8 cellular contexts compared by ENCODE assay signal in genomic region chr1:234398849-234399381, GRCh38. TPM values are rescaled to one million over a fixed set of nuclear protein-coding genes. Genes with fewer than 3 reads are reported as not detected.
DNase-seq lines count a peak whose midpoint lies in the region; ATAC-seq and TF ChIP-seq lines count a peak whose summit lies in the region.

No MANE protein-coding gene starts in this region.

- H3K27me3 ChIP-seq in brain microvascular endothelial cell (replicated peaks) (no peaks in the 10 kb centered on the region), right cardiac atrium (ENCODE audit: control insufficient read depth, insufficient read depth) (no peaks in the 10 kb centered on the region)

- TF ChIP-seq CTCF in AG09309 (IDR thresholded peaks at IDR 0.05; ENCODE audit: control insufficient read depth, insufficient read depth, low read depth, low read length, missing control alignments) (no peak), mesothelial cell of epicardium (IDR thresholded peaks at IDR 0.05; ENCODE audit: unreplicated experiment) (no peak), brain microvascular endothelial cell (IDR thresholded peaks at IDR 0.05; ENCODE audit: low read depth, low read length, missing control alignments) (no peak)

- intact Hi-C loops in right cardiac atrium (cut with DNase I), result no loop called here

- no peaks in the 10 kb centered on the region for H3K27me3 Mint-ChIP-seq in central memory CD8-positive, alpha-beta T cell
- no peaks in the 10 kb centered on the region for H3K27me3 Mint-ChIP-seq in mesothelial cell of epicardium (ENCODE audit: low read depth)

- DNase-seq in AG09309 (ENCODE audit: low read depth) (peak; percentile 41), HPDE6-E6E7 (ENCODE audit: extremely low spot score) (peak; percentile 16), mesothelial cell of epicardium (ENCODE audit: low spot score in 2 of 2, unreplicated experiment in 2 of 2) (no peak), brain microvascular endothelial cell (no peak), right cardiac atrium (no peak)
- no peak for DNase-seq in central memory CD8-positive, alpha-beta T cell (ENCODE audit: low spot score in 2 of 2)
- DNase-seq in NK-92 treated with Interleukin-12 subunit alpha and Interleukin-12 subunit beta, amount 100 ng/mL, for 24 hours (lab: John Stamatoyannopoulos, UW), result no peak

- no peaks in the 10 kb centered on the region for H3K9me3 ChIP-seq in right cardiac atrium (ENCODE audit: control insufficient read depth, low read length)

- peaks cover 4% of the 10 kb centered on the region for H3K36me3 Mint-ChIP-seq in central memory CD8-positive, alpha-beta T cell (ENCODE audit: insufficient read depth)
- peaks cover 10% of the 10 kb centered on the region for H3K36me3 Mint-ChIP-seq in mesothelial cell of epicardium

- WGBS in right cardiac atrium, result 71% methylated on average over 8 of the region's 8 CpGs

- H3K27ac ChIP-seq in brain microvascular endothelial cell, result no peak overlapping the region
- H3K27ac ChIP-seq in right cardiac atrium (ENCODE audit: low read length), result no peak overlapping the region

- no peaks in the 10 kb centered on the region for H3K9me3 Mint-ChIP-seq in central memory CD8-positive, alpha-beta T cell
- H3K9me3 Mint-ChIP-seq in mesothelial cell of epicardium, result peaks cover 3% of the 10 kb centered on the region

- H3K4me3 Mint-ChIP-seq in central memory CD8-positive, alpha-beta T cell, result peak overlapping the region; percentile 45
- no peak overlapping the region for H3K4me3 Mint-ChIP-seq in mesothelial cell of epicardium

- ATAC-seq in GM19351 (IDR thresholded peaks at IDR 0.05; ENCODE audit: unreplicated experiment) (peak; percentile 57), right cardiac atrium (no peak)
- no peak for ATAC-seq in central memory CD8-positive, alpha-beta T cell (replicated peaks; ENCODE audit: extremely low read depth, poor library complexity, severe bottlenecking)

- H3K36me3 ChIP-seq in brain microvascular endothelial cell (replicated peaks), result peaks cover 3% of the 10 kb centered on the region

- H3K4me1 Mint-ChIP-seq in central memory CD8-positive, alpha-beta T cell, result peaks cover 46% of the 10 kb centered on the region
- H3K4me1 Mint-ChIP-seq in mesothelial cell of epicardium, result no peaks in the 10 kb centered on the region

- peak overlapping the region; percentile 70 for H3K27ac Mint-ChIP-seq in central memory CD8-positive, alpha-beta T cell (ENCODE audit: low read depth)
- no peak overlapping the region for H3K27ac Mint-ChIP-seq in mesothelial cell of epicardium

- H3K4me3 ChIP-seq in AG09309 (ENCODE audit: control insufficient read depth, low read depth, low read length), result no peak overlapping the region
- H3K4me3 ChIP-seq in brain microvascular endothelial cell (ENCODE audit: low read depth, low read length), result no peak overlapping the region
- H3K4me3 ChIP-seq in right cardiac atrium (ENCODE audit: low read length), result no peak overlapping the region

- in situ Hi-C loops in brain microvascular endothelial cell (cut with HindIII; ENCODE audit: low pct_ligation_motif_present, low sequenced_read_pairs), result no loop called here

- no peaks in the 10 kb centered on the region for H3K4me1 ChIP-seq in right cardiac atrium (ENCODE audit: control insufficient read depth, insufficient read depth, low read length)

RNA-seq across cellular contexts. Expression of gene COA6, which starts 25.7 kb away (rescaled TPM):
- total RNA-seq in mesothelial cell of epicardium, result 19.9 to 23.7 TPM (median 23.2 TPM) in 3 replicates
- total RNA-seq in right cardiac atrium, result 10 to 100 TPM; 24.7 to 41.4 (median 34.8) TPM
- polyA plus RNA-seq in right cardiac atrium, result 94.3 TPM

Comparison
In these comparisons a context has a peak if more than half of its experiments do, and no peak if none do; other contexts are left out.
1. DNase-seq: peak in AG09309 (single experiment) and HPDE6-E6E7 (single experiment); none in central memory CD8-positive, alpha-beta T cell (0 of 2), NK-92 treated with Interleukin-12 subunit alpha and Interleukin-12 subunit beta, amount 100 ng/mL, for 24 hours (single experiment), mesothelial cell of epicardium (0 of 2), brain microvascular endothelial cell (single experiment) and right cardiac atrium (0 of 3).